In the genomic region with DNA sequence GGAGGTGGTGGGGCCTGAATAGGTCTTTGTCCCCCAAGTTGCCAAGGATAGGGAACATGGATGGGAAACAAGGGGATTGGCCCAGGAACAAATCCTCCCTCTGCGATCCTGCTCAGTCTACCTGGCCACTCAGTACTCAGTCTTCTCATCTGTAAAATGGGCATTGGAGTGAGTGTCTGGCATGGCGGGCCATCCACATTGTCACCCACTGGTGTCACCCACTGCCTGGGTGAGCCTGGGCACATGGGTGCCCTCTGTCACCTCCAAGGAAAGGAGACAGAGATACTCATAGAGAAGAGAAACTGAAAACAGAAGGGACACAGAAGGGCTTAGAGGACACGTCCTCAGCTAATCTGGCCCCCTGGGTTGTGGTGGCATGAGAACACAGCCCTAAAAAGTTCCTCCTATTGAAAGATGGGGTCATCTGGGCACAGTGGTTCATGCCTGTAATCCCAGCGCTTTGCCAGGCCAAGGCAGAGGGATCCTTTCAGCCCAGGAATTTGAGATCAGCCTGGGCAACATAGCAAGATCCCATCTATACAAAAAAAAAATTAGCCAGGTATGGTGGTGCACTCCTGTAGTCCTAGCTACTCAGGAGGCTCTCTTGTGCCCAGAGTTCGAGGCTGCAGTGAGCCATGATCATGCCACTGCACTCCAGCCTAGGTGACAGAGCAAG, we compare ENCODE assay signal across 30 cellular contexts.
"Had no signal": no experiment of that assay in that cellular context is flagged by ENCODE, and none has a peak within 500 bp of the region (broad histone marks: within the 10 kb centered on the region; RNA-seq: fewer than 3 reads in every experiment).

No MANE protein-coding gene starts in this region.

- H3K9me3 ChIP-seq: vagina had no signal

- H3K27ac ChIP-seq: brain microvascular endothelial cell, ovary, skin epidermis, vagina, VCaP had no signal

- DNase-seq: activated CD4-positive, alpha-beta T cell treated with anti-CD3 and anti-CD28 coated beads for 48 hours; activated CD4-positive, alpha-beta T cell treated with anti-CD3 and anti-CD28 coated beads, Interleukin-2, amount 50 U/mL, for 48 hours; activated CD8-positive, alpha-beta memory T cell treated with anti-CD3 and anti-CD28 coated beads, Interleukin-2, amount 50 U/mL, for 48 hours; activated gamma-delta T cell treated with Interleukin-2 at 50 U/mL for 16 hours; activated naive CD4-positive, alpha-beta T cell treated with anti-CD3 and anti-CD28 coated beads, Interleukin-2, amount 50 U/mL, for 16 hours; activated T-cell treated with anti-CD3 and anti-CD28 coated beads, Interleukin-2, amount 50 U/mL, for 24 hours; amniotic stem cell; brain microvascular endothelial cell; caudate nucleus; kidney glomerular epithelial cell; midbrain; naive thymus-derived CD4-positive, alpha-beta T cell; ovary; stimulated activated CD4-positive, alpha-beta T cell treated with anti-CD3 and anti-CD28 coated beads, Interleukin-12 subunit alpha, Interleukin-12 subunit beta, amount 100 ng/mL, for 4 hours; stimulated activated CD4-positive, alpha-beta T cell treated with anti-CD3 and anti-CD28 coated beads, Interleukin-4, amount 100 ng/mL, for 1 hour; stimulated activated naive CD8-positive, alpha-beta T cell treated with anti-CD3 and anti-CD28 coated beads, Interleukin-15, amount 100 ng/mL, for 72 hours; T-helper 1 cell had no signal

- H3K9me3 Mint-ChIP-seq: stimulated activated effector memory CD8-positive, alpha-beta T cell treated with anti-CD3 and anti-CD28 coated beads, Interleukin-12 subunit alpha, Interleukin-12 subunit beta, amount 100 ng/mL, for 72 hours; type B pancreatic cell had no signal

- H3K4me1 Mint-ChIP-seq: stimulated activated effector memory CD8-positive, alpha-beta T cell treated with anti-CD3 and anti-CD28 coated beads, Interleukin-12 subunit alpha, Interleukin-12 subunit beta, amount 100 ng/mL, for 72 hours; stimulated activated naive CD8-positive, alpha-beta T cell treated with anti-CD3 and anti-CD28 coated beads, Interleukin-15, amount 100 ng/mL, for 72 hours had no signal

- H3K27me3 Mint-ChIP-seq: progenitor cell of endocrine pancreas, type B pancreatic cell had no signal

- H3K27ac Mint-ChIP-seq: activated T-cell treated with anti-CD3 and anti-CD28 coated beads, Interleukin-2, amount 50 U/mL, for 24 hours; naive thymus-derived CD4-positive, alpha-beta T cell; progenitor cell of endocrine pancreas; stimulated activated effector memory CD8-positive, alpha-beta T cell treated with anti-CD3 and anti-CD28 coated beads, Interleukin-12 subunit alpha, Interleukin-12 subunit beta, amount 100 ng/mL, for 72 hours; stimulated activated naive CD8-positive, alpha-beta T cell treated with anti-CD3 and anti-CD28 coated beads, Interleukin-15, amount 100 ng/mL, for 72 hours; T-helper 2 cell treated with Interferon-gamma antibody and Interleukin-4, amounts not matched to agents 5 μg/mL and 100 μg/mL, for 36 hours; type B pancreatic cell had no signal

- H3K4me3 ChIP-seq: ovary, skin epidermis, vagina had no signal

- H3K27me3 ChIP-seq: brain microvascular endothelial cell, ovary, vagina had no signal

- ATAC-seq: activated CD4-positive, CD25-positive, alpha-beta regulatory T cell treated with anti-CD3 and anti-CD28 coated beads, Interleukin-2, amount 50 U/mL, for 24 hours; esophagus mucosa; left lobe of liver; naive thymus-derived CD4-positive, alpha-beta T cell; sciatic nerve; stimulated activated effector memory CD8-positive, alpha-beta T cell treated with anti-CD3 and anti-CD28 coated beads, Interleukin-12 subunit alpha, Interleukin-12 subunit beta, amount 100 ng/mL, for 72 hours; stimulated activated naive CD8-positive, alpha-beta T cell treated with anti-CD3 and anti-CD28 coated beads, Interleukin-15, amount 100 ng/mL, for 72 hours had no signal

- H3K36me3 ChIP-seq: brain microvascular endothelial cell, ovary, vagina had no signal

- FAIRE-seq: astrocyte, endothelial cell of umbilical vein had no signal

- H3K4me3 Mint-ChIP-seq: activated T-cell treated with anti-CD3 and anti-CD28 coated beads, Interleukin-2, amount 50 U/mL, for 24 hours; naive thymus-derived CD4-positive, alpha-beta T cell; stimulated activated effector memory CD8-positive, alpha-beta T cell treated with anti-CD3 and anti-CD28 coated beads, Interleukin-12 subunit alpha, Interleukin-12 subunit beta, amount 100 ng/mL, for 72 hours; stimulated activated naive CD8-positive, alpha-beta T cell treated with anti-CD3 and anti-CD28 coated beads, Interleukin-15, amount 100 ng/mL, for 72 hours; T-helper 2 cell treated with Interferon-gamma antibody and Interleukin-4, amounts not matched to agents 5 μg/mL and 100 μg/mL, for 36 hours; type B pancreatic cell had no signal

- H3K36me3 Mint-ChIP-seq: stimulated activated effector memory CD8-positive, alpha-beta T cell treated with anti-CD3 and anti-CD28 coated beads, Interleukin-12 subunit alpha, Interleukin-12 subunit beta, amount 100 ng/mL, for 72 hours had no signal
